ENCODE assay signal across 2 cellular contexts in the genomic region with DNA sequence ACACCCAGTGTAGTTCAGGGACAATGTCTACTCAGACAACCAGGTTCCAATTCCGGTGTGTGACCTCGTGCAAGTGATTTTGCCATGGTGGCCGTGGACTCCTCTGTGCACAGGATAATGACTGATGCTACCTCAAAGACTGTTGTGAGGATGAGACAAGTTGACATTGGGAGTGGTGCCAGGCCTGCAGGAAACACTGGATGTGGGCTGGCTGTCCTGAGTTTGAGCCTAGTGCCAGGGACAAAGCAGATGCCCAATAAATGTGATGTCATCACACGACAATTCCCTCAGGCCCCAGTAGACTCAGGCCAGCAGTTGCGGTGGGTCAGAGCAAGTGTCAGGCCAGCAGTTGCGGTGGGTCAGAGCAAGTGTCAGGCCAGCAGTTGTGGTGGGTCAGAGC.
TF ChIP-seq lines count a peak whose summit lies in the region.

No MANE protein-coding gene starts in this region.

TF ChIP-seq in HEK293, 187 proteins besides CTCF, POLR2A, EP300 and RAD21:
- TF ChIP-seq KLF7 (tag by site-specific recombination; IDR thresholded peaks at IDR 0.05; ENCODE audit: borderline replicate concordance) (no peak), ZNF664 (tag by site-specific recombination; IDR thresholded peaks at IDR 0.05) (peak; percentile 63; the same call in 1 of the 2 replicates), ZNF157 (tag by site-specific recombination; IDR thresholded peaks at IDR 0.05) (no peak), YY1 (tag by site-specific recombination; IDR thresholded peaks at IDR 0.05) (no peak), MEIS1 (CRISPR knock-in tag; IDR thresholded peaks at IDR 0.05; ENCODE audit: borderline replicate concordance) (no peak), ZNF48 (tag by site-specific recombination; IDR thresholded peaks at IDR 0.05) (no peak), ZBTB17 (tag by site-specific recombination; IDR thresholded peaks at IDR 0.05) (no peak), BCL11A (tag by site-specific recombination; IDR thresholded peaks at IDR 0.05; ENCODE audit: low read depth) (no peak), ZBTB6 (tag by site-specific recombination; IDR thresholded peaks at IDR 0.05) (no peak), ZXDB (tag by site-specific recombination; IDR thresholded peaks at IDR 0.05) (no peak), ZNF146 (tag by site-specific recombination; IDR thresholded peaks at IDR 0.05) (no peak), ZNF830 (tag by site-specific recombination; IDR thresholded peaks at IDR 0.05; ENCODE audit: low read depth) (no peak), ZNF23 (tag by site-specific recombination; IDR thresholded peaks at IDR 0.05; ENCODE audit: borderline replicate concordance) (no peak), ZNF785 (tag by site-specific recombination; IDR thresholded peaks at IDR 0.05) (no peak), REPIN1 (tag by site-specific recombination; IDR thresholded peaks at IDR 0.05; ENCODE audit: low read depth) (no peak), ZNF639 (tag by site-specific recombination; IDR thresholded peaks at IDR 0.05) (no peak), KLF9 (tag by site-specific recombination; IDR thresholded peaks at IDR 0.05; ENCODE audit: low read depth) (no peak), ZNF132 (tag by site-specific recombination; IDR thresholded peaks at IDR 0.05; ENCODE audit: borderline replicate concordance) (no peak), TRIM28 (IDR thresholded peaks at IDR 0.05; ENCODE audit: borderline replicate concordance, low read length) (no peak), ZNF280C (tag by site-specific recombination; IDR thresholded peaks at IDR 0.05) (no peak), ZBTB8A (tag by site-specific recombination; IDR thresholded peaks at IDR 0.05) (no peak), ZNF629 (tag by site-specific recombination; IDR thresholded peaks at IDR 0.05) (peak; percentile 41; the same call in 1 of the 2 replicates)
- TF ChIP-seq, protein P1, sequence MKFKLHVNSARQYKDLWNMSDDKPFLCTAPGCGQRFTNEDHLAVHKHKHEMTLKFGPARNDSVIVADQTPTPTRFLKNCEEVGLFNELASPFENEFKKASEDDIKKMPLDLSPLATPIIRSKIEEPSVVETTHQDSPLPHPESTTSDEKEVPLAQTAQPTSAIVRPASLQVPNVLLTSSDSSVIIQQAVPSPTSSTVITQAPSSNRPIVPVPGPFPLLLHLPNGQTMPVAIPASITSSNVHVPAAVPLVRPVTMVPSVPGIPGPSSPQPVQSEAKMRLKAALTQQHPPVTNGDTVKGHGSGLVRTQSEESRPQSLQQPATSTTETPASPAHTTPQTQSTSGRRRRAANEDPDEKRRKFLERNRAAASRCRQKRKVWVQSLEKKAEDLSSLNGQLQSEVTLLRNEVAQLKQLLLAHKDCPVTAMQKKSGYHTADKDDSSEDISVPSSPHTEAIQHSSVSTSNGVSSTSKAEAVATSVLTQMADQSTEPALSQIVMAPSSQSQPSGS (tag by site-specific recombination; IDR thresholded peaks at IDR 0.05; ENCODE audit: low read depth): peak; percentile 84
- TF ChIP-seq, protein P2, sequence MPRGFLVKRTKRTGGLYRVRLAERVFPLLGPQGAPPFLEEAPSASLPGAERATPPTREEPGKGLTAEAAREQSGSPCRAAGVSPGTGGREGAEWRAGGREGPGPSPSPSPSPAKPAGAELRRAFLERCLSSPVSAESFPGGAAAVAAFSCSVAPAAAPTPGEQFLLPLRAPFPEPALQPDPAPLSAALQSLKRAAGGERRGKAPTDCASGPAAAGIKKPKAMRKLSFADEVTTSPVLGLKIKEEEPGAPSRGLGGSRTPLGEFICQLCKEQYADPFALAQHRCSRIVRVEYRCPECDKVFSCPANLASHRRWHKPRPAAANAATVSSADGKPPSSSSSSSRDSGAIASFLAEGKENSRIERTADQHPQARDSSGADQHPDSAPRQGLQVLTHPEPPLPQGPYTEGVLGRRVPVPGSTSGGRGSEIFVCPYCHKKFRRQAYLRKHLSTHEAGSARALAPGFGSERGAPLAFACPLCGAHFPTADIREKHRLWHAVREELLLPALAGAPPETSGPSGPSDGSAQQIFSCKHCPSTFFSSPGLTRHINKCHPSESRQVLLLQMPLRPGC (tag by site-specific recombination; IDR thresholded peaks at IDR 0.05): no peak

TF ChIP-seq in GM12878, 131 proteins besides CTCF, POLR2A, EP300 and RAD21:
- TF ChIP-seq PBX3 (IDR thresholded peaks at IDR 0.05; ENCODE audit: insufficient replicate concordance, low read depth, low read length): no peak
- no peak for TF ChIP-seq PAX5 (IDR thresholded peaks at IDR 0.05; ENCODE audit: borderline replicate concordance, low read depth, low read length)
- no peak for TF ChIP-seq MEF2B (IDR thresholded peaks at IDR 0.05; ENCODE audit: partially characterized antibody, poor library complexity, severe bottlenecking)
- TF ChIP-seq, protein P3, sequence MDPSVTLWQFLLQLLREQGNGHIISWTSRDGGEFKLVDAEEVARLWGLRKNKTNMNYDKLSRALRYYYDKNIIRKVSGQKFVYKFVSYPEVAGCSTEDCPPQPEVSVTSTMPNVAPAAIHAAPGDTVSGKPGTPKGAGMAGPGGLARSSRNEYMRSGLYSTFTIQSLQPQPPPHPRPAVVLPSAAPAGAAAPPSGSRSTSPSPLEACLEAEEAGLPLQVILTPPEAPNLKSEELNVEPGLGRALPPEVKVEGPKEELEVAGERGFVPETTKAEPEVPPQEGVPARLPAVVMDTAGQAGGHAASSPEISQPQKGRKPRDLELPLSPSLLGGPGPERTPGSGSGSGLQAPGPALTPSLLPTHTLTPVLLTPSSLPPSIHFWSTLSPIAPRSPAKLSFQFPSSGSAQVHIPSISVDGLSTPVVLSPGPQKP (IDR thresholded peaks at IDR 0.05; ENCODE audit: low read depth, low read length): no peak
- no peak for TF ChIP-seq CHD2 (IDR thresholded peaks at IDR 0.05; ENCODE audit: borderline replicate concordance, low read depth, low read length)
- no peak for TF ChIP-seq SREBF1 (IDR thresholded peaks at IDR 0.05; ENCODE audit: low read length)
- TF ChIP-seq KLF5 (IDR thresholded peaks at IDR 0.05; ENCODE audit: partially characterized antibody): no peak
- no peak for TF ChIP-seq STAT3 (IDR thresholded peaks at IDR 0.05; ENCODE audit: low read depth, low read length)
- TF ChIP-seq, protein P4, sequence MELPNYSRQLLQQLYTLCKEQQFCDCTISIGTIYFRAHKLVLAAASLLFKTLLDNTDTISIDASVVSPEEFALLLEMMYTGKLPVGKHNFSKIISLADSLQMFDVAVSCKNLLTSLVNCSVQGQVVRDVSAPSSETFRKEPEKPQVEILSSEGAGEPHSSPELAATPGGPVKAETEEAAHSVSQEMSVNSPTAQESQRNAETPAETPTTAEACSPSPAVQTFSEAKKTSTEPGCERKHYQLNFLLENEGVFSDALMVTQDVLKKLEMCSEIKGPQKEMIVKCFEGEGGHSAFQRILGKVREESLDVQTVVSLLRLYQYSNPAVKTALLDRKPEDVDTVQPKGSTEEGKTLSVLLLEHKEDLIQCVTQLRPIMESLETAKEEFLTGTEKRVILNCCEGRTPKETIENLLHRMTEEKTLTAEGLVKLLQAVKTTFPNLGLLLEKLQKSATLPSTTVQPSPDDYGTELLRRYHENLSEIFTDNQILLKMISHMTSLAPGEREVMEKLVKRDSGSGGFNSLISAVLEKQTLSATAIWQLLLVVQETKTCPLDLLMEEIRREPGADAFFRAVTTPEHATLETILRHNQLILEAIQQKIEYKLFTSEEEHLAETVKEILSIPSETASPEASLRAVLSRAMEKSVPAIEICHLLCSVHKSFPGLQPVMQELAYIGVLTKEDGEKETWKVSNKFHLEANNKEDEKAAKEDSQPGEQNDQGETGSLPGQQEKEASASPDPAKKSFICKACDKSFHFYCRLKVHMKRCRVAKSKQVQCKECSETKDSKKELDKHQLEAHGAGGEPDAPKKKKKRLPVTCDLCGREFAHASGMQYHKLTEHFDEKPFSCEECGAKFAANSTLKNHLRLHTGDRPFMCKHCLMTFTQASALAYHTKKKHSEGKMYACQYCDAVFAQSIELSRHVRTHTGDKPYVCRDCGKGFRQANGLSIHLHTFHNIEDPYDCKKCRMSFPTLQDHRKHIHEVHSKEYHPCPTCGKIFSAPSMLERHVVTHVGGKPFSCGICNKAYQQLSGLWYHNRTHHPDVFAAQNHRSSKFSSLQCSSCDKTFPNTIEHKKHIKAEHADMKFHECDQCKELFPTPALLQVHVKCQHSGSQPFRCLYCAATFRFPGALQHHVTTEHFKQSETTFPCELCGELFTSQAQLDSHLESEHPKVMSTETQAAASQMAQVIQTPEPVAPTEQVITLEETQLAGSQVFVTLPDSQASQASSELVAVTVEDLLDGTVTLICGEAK (IDR thresholded peaks at IDR 0.05; ENCODE audit: borderline replicate concordance): no peak
- no peak for TF ChIP-seq PML (IDR thresholded peaks at IDR 0.05; ENCODE audit: low read length)
- TF ChIP-seq YBX1 (IDR thresholded peaks at IDR 0.05): no peak
- TF ChIP-seq IKZF1 (conservative IDR thresholded peaks at IDR 0.05): no peak
TF ChIP-seq in GM12878: peak in this region for 0.
